In the genomic region with DNA sequence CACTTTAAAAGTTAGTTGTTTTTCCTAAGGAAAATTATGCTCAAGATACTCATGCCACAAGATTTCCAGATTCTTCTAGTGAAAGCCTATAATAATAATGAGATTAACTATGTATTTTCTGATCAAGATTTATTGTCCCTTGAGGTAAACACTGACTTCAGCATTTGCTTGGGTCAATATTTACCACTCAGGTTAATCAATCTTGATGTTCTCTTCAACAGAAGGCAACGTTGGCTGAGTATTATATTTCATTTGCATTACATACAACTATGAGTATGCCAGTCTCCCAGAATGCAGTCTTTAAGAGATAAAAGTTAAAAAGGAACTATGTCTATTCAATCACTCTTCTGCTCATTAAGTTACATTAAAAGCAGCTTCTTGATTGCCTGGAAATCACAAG, we compare ENCODE assay signal across 17 cellular contexts.
"Had no signal": no experiment of that assay in that cellular context is flagged by ENCODE, and none has a peak within 500 bp of the region (broad histone marks: within the 10 kb centered on the region; RNA-seq: fewer than 3 reads in every experiment).

No MANE protein-coding gene starts in this region.

- H3K27ac ChIP-seq: heart left ventricle, left lung, lower lobe of right lung, psoas muscle had no signal

- H3K4me3 Mint-ChIP-seq: naive B cell, nephron had no signal

- H3K27me3 ChIP-seq: heart left ventricle, left lung had no signal

- H3K27ac Mint-ChIP-seq: nephron had no signal

- DNase-seq: cortex of kidney; effector memory CD4-positive, alpha-beta T cell; heart left ventricle; hippocampal formation; islet precursor cell; left lung; lower lobe of right lung; mesenchymal stem cell; naive B cell; occipital lobe; psoas muscle; retina; stimulated activated naive CD4-positive, alpha-beta T cell treated with Interleukin-2 at 50 U/mL for 16 hours; trophoblast cell had no signal

- H3K4me1 Mint-ChIP-seq: nephron had no signal

- H3K27me3 Mint-ChIP-seq: naive B cell had no signal

- H3K4me1 ChIP-seq: heart left ventricle, left lung, lower lobe of right lung, psoas muscle had no signal

- H3K4me3 ChIP-seq: heart left ventricle, left lung, lower lobe of right lung, psoas muscle had no signal

- ATAC-seq: esophagus mucosa, heart left ventricle, left lung, lower lobe of right lung, psoas muscle, sciatic nerve had no signal
